Comparison of ENCODE assay signal across 8 cellular contexts in the genomic region with DNA sequence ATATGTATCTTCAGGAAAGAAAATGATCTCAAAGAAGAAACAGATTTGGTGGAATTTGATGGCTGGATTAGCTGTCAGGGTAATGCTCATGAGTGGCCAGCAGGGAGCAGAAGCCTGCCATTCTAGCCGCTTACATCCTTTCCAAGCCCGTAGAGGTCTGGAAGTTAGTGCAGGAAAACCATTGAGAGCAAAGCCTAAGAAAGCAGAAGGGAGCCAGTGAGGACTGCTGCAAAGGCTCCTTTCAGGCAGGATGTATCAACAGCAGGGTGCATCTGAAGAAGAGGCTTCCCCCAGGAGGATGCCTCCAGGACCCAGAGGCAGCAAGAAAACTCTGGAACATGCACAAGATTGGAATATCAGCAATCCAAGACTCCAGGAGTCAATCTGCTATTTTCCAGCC. TPM values are rescaled to one million over a fixed set of nuclear protein-coding genes. Genes with fewer than 3 reads are reported as not detected.
DNase-seq lines count a peak whose midpoint lies in the region; ATAC-seq and TF ChIP-seq lines count a peak whose summit lies in the region.

No MANE protein-coding gene starts in this region.

- TF ChIP-seq EP300 in gastroesophageal sphincter (IDR thresholded peaks at IDR 0.05): no peak

- ATAC-seq in gastroesophageal sphincter (peak; percentile 84), omental fat pad (ENCODE audit: low FRiP score) (peak; percentile 71), HG02623 (IDR thresholded peaks at IDR 0.05; ENCODE audit: unreplicated experiment) (no peak)

- H3K9me3 ChIP-seq in gastroesophageal sphincter: no peaks in the 10 kb centered on the region

- H3K27me3 ChIP-seq in gastroesophageal sphincter: no peaks in the 10 kb centered on the region

- peak; percentile 82 for DNase-seq in DMS 273 (lab: John Stamatoyannopoulos, UW; ENCODE audit: unreplicated experiment)
- DNase-seq in HFFc6: peak; percentile 69
- DNase-seq in NCI-H82 (lab: John Stamatoyannopoulos, UW): peak; percentile 89
- peak; percentile 56 for DNase-seq in activated naive CD4-positive, alpha-beta T cell treated with anti-CD3 and anti-CD28 coated beads, Interleukin-2, amount 10 ng/mL, durations not matched to agents 7 days and 5 days
- no peak for DNase-seq in omental fat pad (ENCODE audit: low spot score)
- no peak for DNase-seq in T1000 (lab: John Stamatoyannopoulos, UW)

- 0% methylated on average over 2 of the region's 2 CpGs for WGBS in gastroesophageal sphincter (ENCODE audit: low coverage in 1 of 2), 2 donors

- H3K9me3 Mint-ChIP-seq in HFFc6: no peaks in the 10 kb centered on the region
- H3K9me3 Mint-ChIP-seq in activated naive CD4-positive, alpha-beta T cell treated with anti-CD3 and anti-CD28 coated beads, Interleukin-2, amount 10 ng/mL, durations not matched to agents 7 days and 5 days: no peaks in the 10 kb centered on the region

- peaks cover 2 to 10% (median 4%) of the 10 kb centered on the region in 3 donors for H3K4me1 ChIP-seq in gastroesophageal sphincter

- H3K27me3 Mint-ChIP-seq in HFFc6 (ENCODE audit: insufficient read depth): peaks cover 15% of the 10 kb centered on the region; the same call in 1 of the 2 replicates
- H3K27me3 Mint-ChIP-seq in activated naive CD4-positive, alpha-beta T cell treated with anti-CD3 and anti-CD28 coated beads, Interleukin-2, amount 10 ng/mL, durations not matched to agents 7 days and 5 days: peaks cover 23% of the 10 kb centered on the region

- no peak overlapping the region for H3K27ac Mint-ChIP-seq in HFFc6
- peak overlapping the region; percentile 63 for H3K27ac Mint-ChIP-seq in activated naive CD4-positive, alpha-beta T cell treated with anti-CD3 and anti-CD28 coated beads, Interleukin-2, amount 10 ng/mL, durations not matched to agents 7 days and 5 days

- TF ChIP-seq CTCF in HFFc6 (IDR thresholded peaks at IDR 0.05): peak; percentile 95
- TF ChIP-seq CTCF in gastroesophageal sphincter (IDR thresholded peaks at IDR 0.05): peak; percentile 85 to 97 (median 93)
- TF ChIP-seq CTCF in omental fat pad (IDR thresholded peaks at IDR 0.05): peak in 2 of 3 donors; percentile 46 to 61

- no peak overlapping the region for H3K4me3 Mint-ChIP-seq in HFFc6
- H3K4me3 Mint-ChIP-seq in activated naive CD4-positive, alpha-beta T cell treated with anti-CD3 and anti-CD28 coated beads, Interleukin-2, amount 10 ng/mL, durations not matched to agents 7 days and 5 days: no peak overlapping the region

- TF ChIP-seq POLR2A in gastroesophageal sphincter (IDR thresholded peaks at IDR 0.05): no peak

- H3K36me3 Mint-ChIP-seq in HFFc6 (ENCODE audit: low read depth): no peaks in the 10 kb centered on the region
- no peaks in the 10 kb centered on the region for H3K36me3 Mint-ChIP-seq in activated naive CD4-positive, alpha-beta T cell treated with anti-CD3 and anti-CD28 coated beads, Interleukin-2, amount 10 ng/mL, durations not matched to agents 7 days and 5 days

- H3K4me3 ChIP-seq in gastroesophageal sphincter: no peak overlapping the region

- no peak overlapping the region for H3K27ac ChIP-seq in gastroesophageal sphincter

- CTCF ChIA-PET in activated naive CD4-positive, alpha-beta T cell treated with anti-CD3 and anti-CD28 coated beads, Interleukin-2, amount 10 ng/mL, durations not matched to agents 7 days and 5 days (lab: Charles Lee): interaction anchor here (0.7 to 10.1 kb wide), 41 partner anchors 8 to 1125 kb away, joined by 3 to 252 read pairs (median 5); partner anchors contain the start of genes LBH and YPEL5

- H3K4me1 Mint-ChIP-seq in HFFc6 (ENCODE audit: low read depth): no peaks in the 10 kb centered on the region
- H3K4me1 Mint-ChIP-seq in activated naive CD4-positive, alpha-beta T cell treated with anti-CD3 and anti-CD28 coated beads, Interleukin-2, amount 10 ng/mL, durations not matched to agents 7 days and 5 days: peaks cover 20% of the 10 kb centered on the region

- no peaks in the 10 kb centered on the region for H3K36me3 ChIP-seq in gastroesophageal sphincter

RNA-seq across cellular contexts. Expression of gene LBH, which starts 22.9 kb away (rescaled TPM):
- total RNA-seq in HFFc6 (2021; fragmentation: NEBNext Ultra II Directional; extraction: Animal tissue kit (Norgen Biotek cat#: 25700)): 10 to 100 TPM; 24.4 to 99.2 (median 92.8) TPM
- total RNA-seq in gastroesophageal sphincter: 100 to 1,000 TPM in 3 of 4 donors, 10 to 100 TPM in 1; 62.3 to 509 (median 348) TPM
- total RNA-seq in omental fat pad: 10 to 100 TPM; 14.4 to 20.6 (median 19.4) TPM

Comparison
In these comparisons a context has a peak if more than half of its experiments do, and no peak if none do; other contexts are left out.
1. DNase-seq: peak in DMS 273 (single experiment), HFFc6 (single experiment), NCI-H82 (single experiment) and activated naive CD4-positive, alpha-beta T cell treated with anti-CD3 and anti-CD28 coated beads, Interleukin-2, amount 10 ng/mL, durations not matched to agents 7 days and 5 days (single experiment); none in omental fat pad (single experiment) and T1000 (single experiment).
2. Peak in every context shown above with its lines, with median percentiles within 50 percentile points of each other: CTCF ChIP-seq.